In genomic region chr17:6555331-6556120, GRCh38 we compare ENCODE assay signal across 8 cellular contexts. TPM values are rescaled to one million over a fixed set of nuclear protein-coding genes. Genes with fewer than 3 reads are reported as not detected.
A peak's percentile ranks its signal among the peaks of the same experiment; 100 is the strongest.
DNase-seq lines count a peak whose midpoint lies in the region; ATAC-seq and TF ChIP-seq lines count a peak whose summit lies in the region.

No MANE protein-coding gene starts in this region.

- no peak overlapping the region for H3K27ac ChIP-seq in ACC112 (ENCODE audit: low read depth, low read length)

- no peaks in the 10 kb centered on the region for H3K36me3 Mint-ChIP-seq in brain
- no peaks in the 10 kb centered on the region for H3K36me3 Mint-ChIP-seq in stimulated activated memory B cell treated with anti-CD40 and anti-IgM and Interleukin-4, amounts not matched to agents 10 μg/mL and 1 μg/mL and 100 μg/mL, for 72 hours

- no peaks in the 10 kb centered on the region for H3K9me3 Mint-ChIP-seq in brain
- peaks cover under 1% of the 10 kb centered on the region for H3K9me3 Mint-ChIP-seq in stimulated activated memory B cell treated with anti-CD40 and anti-IgM and Interleukin-4, amounts not matched to agents 10 μg/mL and 1 μg/mL and 100 μg/mL, for 72 hours

- H3K79me2 ChIP-seq in ACC112 (ENCODE audit: control insufficient read depth, insufficient read depth, low read length, unreplicated experiment) = no peaks in the 10 kb centered on the region

- no peaks in the 10 kb centered on the region for H3K36me3 ChIP-seq in ACC112 (ENCODE audit: insufficient read depth, low read length)
- H3K36me3 ChIP-seq in kidney epithelial cell (ENCODE audit: control insufficient read depth, insufficient read depth, low read length) = no peaks in the 10 kb centered on the region

- peaks cover 43% of the 10 kb centered on the region for H3K4me1 Mint-ChIP-seq in brain
- H3K4me1 Mint-ChIP-seq in stimulated activated memory B cell treated with anti-CD40 and anti-IgM and Interleukin-4, amounts not matched to agents 10 μg/mL and 1 μg/mL and 100 μg/mL, for 72 hours = peaks cover 18% of the 10 kb centered on the region

- ATAC-seq in stimulated activated memory B cell treated with anti-CD40 and anti-IgM and Interleukin-4, amounts not matched to agents 10 μg/mL and 1 μg/mL and 100 μg/mL, for 72 hours = peak; percentile 38
- ATAC-seq in HG02588 (IDR thresholded peaks at IDR 0.05; ENCODE audit: unreplicated experiment) = no peak

- peak overlapping the region; percentile 82 for H3K4me3 ChIP-seq in ACC112 (ENCODE audit: low read depth, low read length)
- peak overlapping the region; percentile 45 for H3K4me3 ChIP-seq in kidney epithelial cell (ENCODE audit: low read depth, low read length)

- H3K4me3 Mint-ChIP-seq in brain = peak overlapping the region; percentile 79 to 90 (median 82)
- peak overlapping the region; percentile 71 for H3K4me3 Mint-ChIP-seq in stimulated activated memory B cell treated with anti-CD40 and anti-IgM and Interleukin-4, amounts not matched to agents 10 μg/mL and 1 μg/mL and 100 μg/mL, for 72 hours

- peak overlapping the region; percentile 60 for H2AFZ ChIP-seq in ACC112 (ENCODE audit: low read length, unreplicated experiment)

- peaks cover 12% of the 10 kb centered on the region for H3K4me1 ChIP-seq in ACC112 (ENCODE audit: control insufficient read depth, insufficient read depth, low read length, unreplicated experiment)

- peaks cover 20% of the 10 kb centered on the region for H3K27me3 ChIP-seq in ACC112 (ENCODE audit: insufficient read depth, low read length)
- H3K27me3 ChIP-seq in kidney epithelial cell (ENCODE audit: control insufficient read depth, insufficient read depth, low read length) = peaks cover 3% of the 10 kb centered on the region

- peak overlapping the region in 3 of 5 experiments; percentile 36 to 96 (median 78) for H3K27ac Mint-ChIP-seq in brain
- H3K27ac Mint-ChIP-seq in stimulated activated memory B cell treated with anti-CD40 and anti-IgM and Interleukin-4, amounts not matched to agents 10 μg/mL and 1 μg/mL and 100 μg/mL, for 72 hours = no peak overlapping the region

- TF ChIP-seq CTCF in brain (conservative IDR thresholded peaks at IDR 0.05) = no peak
- TF ChIP-seq CTCF in kidney epithelial cell (IDR thresholded peaks at IDR 0.05; ENCODE audit: insufficient read depth, low read length, poor library complexity, severe bottlenecking) = peak; percentile 14

- peaks cover 41% of the 10 kb centered on the region for H3K27me3 Mint-ChIP-seq in brain
- peaks cover 68% of the 10 kb centered on the region for H3K27me3 Mint-ChIP-seq in stimulated activated memory B cell treated with anti-CD40 and anti-IgM and Interleukin-4, amounts not matched to agents 10 μg/mL and 1 μg/mL and 100 μg/mL, for 72 hours

- DNase-seq in HT-29 (ENCODE audit: low spot score) (peak; percentile 36), kidney epithelial cell (ENCODE audit: low read depth) (peak; percentile 19), globus pallidus (ENCODE audit: low spot score) (no peak), Kasumi-1 (lab: John Stamatoyannopoulos, UW) (no peak)

RNA-seq across cellular contexts. Expression of gene PITPNM3, which starts 0.8 kb away (rescaled TPM):
- total RNA-seq in HT-29 (2014; rRNA removed; shearing (Covaris generic)) = 3.6 and 4.0 TPM in 2 replicates
- polyA plus RNA-seq in brain (ENCODE audit: insufficient read depth, low read depth, low replicate concordance) = 6.5 TPM
- 1.6 and 2.2 TPM in 2 replicates for total RNA-seq in kidney epithelial cell

Comparison
In these comparisons a context has a peak if more than half of its experiments do, and no peak if none do; other contexts are left out.
1. DNase-seq: peak in HT-29 (single experiment) and kidney epithelial cell (single experiment); none in globus pallidus (single experiment) and Kasumi-1 (0 of 2).